Comparison of ENCODE assay signal across 8 cellular contexts in the genomic region with DNA sequence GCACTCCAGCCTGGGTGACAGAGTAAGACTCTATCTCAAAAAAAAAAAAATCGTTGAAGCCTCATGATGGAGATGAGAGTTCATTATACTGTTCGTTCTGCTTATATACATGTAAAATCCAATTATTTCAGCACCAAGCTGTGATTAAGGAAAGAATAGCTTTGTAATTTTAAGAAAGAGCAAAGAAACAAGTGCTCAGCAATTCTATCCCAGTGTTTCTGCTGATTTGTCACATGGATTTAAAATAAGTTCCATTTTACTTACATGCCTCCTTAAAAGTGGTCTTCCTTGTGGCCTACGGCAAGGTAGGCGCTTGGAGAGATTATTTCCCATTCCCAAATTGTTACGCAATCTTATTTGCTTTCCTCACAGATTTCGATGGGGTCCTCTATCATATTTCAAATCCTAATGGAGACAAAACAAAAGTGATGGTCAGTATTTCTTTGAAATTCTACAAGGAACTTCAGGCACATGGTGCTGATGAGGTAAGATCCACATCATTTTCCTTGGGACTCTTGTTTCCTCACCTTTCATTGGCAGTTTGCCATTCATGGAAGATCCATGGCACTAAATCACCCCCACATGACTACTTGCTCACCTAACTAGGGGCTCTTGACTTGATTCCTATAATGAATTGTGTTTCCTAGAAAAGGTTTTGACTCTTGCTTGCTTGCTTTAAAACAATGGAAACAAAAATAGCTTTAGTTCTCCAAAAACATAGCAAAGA. TPM values are rescaled to one million over a fixed set of nuclear protein-coding genes. Genes with fewer than 3 reads are reported as not detected.
DNase-seq lines count a peak whose midpoint lies in the region; ATAC-seq and TF ChIP-seq lines count a peak whose summit lies in the region.

No MANE protein-coding gene starts in this region.

- no peak for ATAC-seq in HG03045 (IDR thresholded peaks at IDR 0.05; ENCODE audit: unreplicated experiment)
- no peak for ATAC-seq in GM21515 (IDR thresholded peaks at IDR 0.05; ENCODE audit: unreplicated experiment)

- POLR2A ChIA-PET in AG04450 (lab: Yijun Ruan, JAX), result interaction anchor here (1.3 to 1.6 kb wide), 2 partner anchors 12 to 24 kb away, joined by 3 to 5 read pairs; no protein-coding TSS in a partner anchor

- CTCF ChIA-PET in AG04450 (lab: Charles Lee), result interaction anchor here (0.8 to 1.2 kb wide), 3 partner anchors 9 to 234 kb away, joined by 3 to 4 read pairs (median 4); no protein-coding TSS in a partner anchor

- no peak for TF ChIP-seq CTCF in AG04450 (IDR thresholded peaks at IDR 0.05; ENCODE audit: low read depth, low read length)

- H3K4me1 ChIP-seq in muscle layer of colon (ENCODE audit: insufficient read depth, low read length), result peaks cover 40% of the 10 kb centered on the region

- in situ Hi-C loops in G401 (cut with HindIII; ENCODE audit: low sequenced_read_pairs), result no loop called here

- H3K4me3 ChIP-seq in AG04450 (ENCODE audit: low read depth, low read length) (no peak overlapping the region), muscle layer of colon (ENCODE audit: low read depth in 1 of 2, low read length in 2 of 2) (no peak overlapping the region)

- no peaks in the 10 kb centered on the region for H3K9me3 ChIP-seq in AG04450 (ENCODE audit: control insufficient read depth, insufficient read depth, low read length)
- H3K9me3 ChIP-seq in muscle layer of colon (ENCODE audit: low read length), result no peaks in the 10 kb centered on the region

- H3K27me3 ChIP-seq in AG04450 (ENCODE audit: control insufficient read depth, insufficient read depth, low read length), result no peaks in the 10 kb centered on the region
- no peaks in the 10 kb centered on the region for H3K27me3 ChIP-seq in muscle layer of colon (ENCODE audit: control insufficient read depth in 1 of 2, insufficient read depth in 2 of 2, low read length in 2 of 2)

- H3K27ac ChIP-seq in AG04450 (ENCODE audit: low read depth, low read length) (peak overlapping the region; percentile 59), muscle layer of colon (ENCODE audit: low read depth, low read length) (peak overlapping the region; percentile 12)

- H3K36me3 ChIP-seq in muscle layer of colon (ENCODE audit: insufficient read depth, low read length), result peaks cover 54% of the 10 kb centered on the region

- DNase-seq in AG04450 (ENCODE audit: low read depth, low spot score) (no peak), HT1080 (ENCODE audit: low read depth) (peak; percentile 41), astrocyte of the hippocampus (ENCODE audit: low read depth, low spot score) (peak; percentile 7), COLO668 (lab: John Stamatoyannopoulos, UW; ENCODE audit: unreplicated experiment) (no peak), G401 (ENCODE audit: low spot score) (no peak)

- no peak overlapping the region for H3K9ac ChIP-seq in muscle layer of colon (ENCODE audit: low read length)

RNA-seq across cellular contexts. Expression of a gene that starts 11.5 kb away (rescaled TPM):
- polyA plus RNA-seq in AG04450 (2011; rRNA removed), result 548 and 666 TPM in 2 replicates
- polyA minus RNA-seq in AG04450 (2011; rRNA and poly(A)+ RNA removed), result 295 and 307 TPM in 2 replicates
- 422 and 493 TPM in 2 replicates for total RNA-seq in HT1080 (2014; rRNA removed; shearing (Covaris generic))
- polyA plus RNA-seq in HT1080 (2015; cell fraction: cytosol; rRNA removed), result 609 and 644 TPM in 2 replicates
- 310 and 327 TPM in 2 replicates for polyA plus RNA-seq in HT1080 (2015; cell fraction: nucleus; rRNA removed)
- 263 and 286 TPM in 2 replicates for total RNA-seq in G401 (2014; rRNA removed; shearing (Covaris generic))

RNA-seq across cellular contexts. Expression of a gene that starts 32.3 kb away (rescaled TPM):
- 0.05 TPM in 1 of 2 replicates, not detected in the other for polyA plus RNA-seq in AG04450 (2011; rRNA removed)
- polyA minus RNA-seq in AG04450 (2011; rRNA and poly(A)+ RNA removed), result 0.17 and 0.23 TPM in 2 replicates
- 0.05 TPM in 1 of 2 replicates, not detected in the other for total RNA-seq in HT1080 (2014; rRNA removed; shearing (Covaris generic))
- not detected in 2 replicates for polyA plus RNA-seq in HT1080 (2015; cell fraction: cytosol; rRNA removed)
- 0.06 TPM in 1 of 2 replicates, not detected in the other for polyA plus RNA-seq in HT1080 (2015; cell fraction: nucleus; rRNA removed)
- total RNA-seq in G401 (2014; rRNA removed; shearing (Covaris generic)), result not detected in 2 replicates

RNA-seq across cellular contexts. Expression of a gene that starts 41.4 kb away (rescaled TPM):
- polyA plus RNA-seq in AG04450 (2011; rRNA removed), result 51.6 and 55.1 TPM in 2 replicates
- polyA minus RNA-seq in AG04450 (2011; rRNA and poly(A)+ RNA removed), result 38.3 and 49.8 TPM in 2 replicates
- 226 and 244 TPM in 2 replicates for total RNA-seq in HT1080 (2014; rRNA removed; shearing (Covaris generic))
- 213 and 235 TPM in 2 replicates for polyA plus RNA-seq in HT1080 (2015; cell fraction: cytosol; rRNA removed)
- 163 and 207 TPM in 2 replicates for polyA plus RNA-seq in HT1080 (2015; cell fraction: nucleus; rRNA removed)
- total RNA-seq in G401 (2014; rRNA removed; shearing (Covaris generic)), result 128 and 217 TPM in 2 replicates

RNA-seq across cellular contexts. Expression of a gene that starts 41.8 kb away (rescaled TPM):
- 32.1 and 45.9 TPM in 2 replicates for polyA plus RNA-seq in AG04450 (2011; rRNA removed)
- 12.6 and 18.3 TPM in 2 replicates for polyA minus RNA-seq in AG04450 (2011; rRNA and poly(A)+ RNA removed)
- total RNA-seq in HT1080 (2014; rRNA removed; shearing (Covaris generic)), result 41.6 and 42.2 TPM in 2 replicates
- polyA plus RNA-seq in HT1080 (2015; cell fraction: cytosol; rRNA removed), result 28.0 and 35.4 TPM in 2 replicates
- polyA plus RNA-seq in HT1080 (2015; cell fraction: nucleus; rRNA removed), result 16.6 and 18.6 TPM in 2 replicates
- 37.5 and 44.6 TPM in 2 replicates for total RNA-seq in G401 (2014; rRNA removed; shearing (Covaris generic))

Comparison
In these comparisons a context has a peak if more than half of its experiments do, and no peak if none do; other contexts are left out.
1. DNase-seq: peak in HT1080 (single experiment) and astrocyte of the hippocampus (single experiment); none in AG04450 (single experiment), COLO668 (single experiment) and G401 (single experiment).